ENCODE assay signal across 29 cellular contexts in the genomic region with DNA sequence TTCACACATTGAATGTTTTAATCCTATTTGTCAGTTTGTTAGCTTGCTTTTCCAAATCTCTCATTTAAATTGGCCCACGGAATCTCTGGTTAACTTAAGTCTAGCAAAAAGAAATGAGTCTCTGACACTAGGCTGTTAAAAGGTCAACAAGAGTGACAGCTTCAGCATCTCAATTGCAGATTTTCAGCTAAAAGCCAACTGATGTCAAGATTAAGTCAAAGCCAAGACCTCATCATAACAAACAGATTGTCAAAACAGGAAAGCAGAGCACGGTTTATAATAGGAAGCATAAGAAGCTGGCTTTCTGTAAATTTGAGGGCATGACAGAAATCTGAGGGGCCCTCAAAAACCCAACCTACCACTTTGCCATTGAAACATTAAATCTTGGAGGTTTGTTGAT. TPM values are rescaled to one million over a fixed set of nuclear protein-coding genes. Genes with fewer than 3 reads are reported as not detected.
"Had no signal": no experiment of that assay in that cellular context is flagged by ENCODE, and none has a peak within 500 bp of the region (broad histone marks: within the 10 kb centered on the region; RNA-seq: fewer than 3 reads in every experiment).

No MANE protein-coding gene starts in this region.

- H3K27ac ChIP-seq: KMS-11, Peyer's patch, RWPE1 had no signal

- H3K4me1 ChIP-seq: Peyer's patch had no signal

- H3K9me3 ChIP-seq: Peyer's patch had no signal

- H3K4me3 ChIP-seq: Peyer's patch had no signal

- DNase-seq: activated B cell treated with CpG ODN at 0.5 μM for 24 hours; activated CD4-positive, alpha-beta T cell treated with anti-CD3 and anti-CD28 coated beads for 1 hour; activated CD4-positive, alpha-beta T cell treated with anti-CD3 and anti-CD28 coated beads, Interleukin-2, amount 10 ng/mL, durations not matched to agents 24 days and 14 days; activated CD4-positive, alpha-beta T cell treated with anti-CD3 and anti-CD28 coated beads, Interleukin-2, amount 50 U/mL, for 48 hours; activated CD8-positive, alpha-beta memory T cell treated with anti-CD3 and anti-CD28 coated beads for 24 hours; activated gamma-delta T cell; activated naive CD4-positive, alpha-beta T cell treated with anti-CD3 and anti-CD28 coated beads for 36 hours; activated T-cell treated with anti-CD3 and anti-CD28 coated beads, Interleukin-2, amount 50 U/mL, for 4 hours; amygdala; cerebellar nuclear complex; MM.1S; NCI-H1105 treated with DMSO at 0.1 percent for 48 hours; NCI-H146; NCI-H187 treated with DMSO at 0.1 percent for 48 hours; NCI-H2081 treated with DMSO at 0.1 percent for 48 hours; NCI-H2171 treated with DMSO at 0.1 percent for 48 hours; NCI-H226; NCI-H510A treated with DMSO at 0.1 percent for 48 hours; NCI-H69; NK-92 treated with Interleukin-12 subunit alpha and Interleukin-12 subunit beta, amount 100 ng/mL, for 24 hours; Peyer's patch; Right ventricle myocardium superior; T-cell; T-helper 2 cell; T1000 had no signal

- H3K4me2 ChIP-seq: KMS-11 had no signal

- H3K36me3 ChIP-seq: Peyer's patch had no signal

- H3K27me3 ChIP-seq: Peyer's patch had no signal

- H3K9ac ChIP-seq: KMS-11 had no signal

- ATAC-seq: activated T-cell treated with anti-CD3 and anti-CD28 coated beads, Interleukin-2, amount 50 U/mL, for 4 hours; T-cell had no signal

RNA-seq across cellular contexts. Expression of a gene that starts 49.4 kb away (rescaled TPM):
- total RNA-seq: activated B cell treated with CpG ODN at 0.5 μM for 24 hours; activated CD4-positive, alpha-beta T cell treated with anti-CD3 and anti-CD28 coated beads, Interleukin-2, amount 10 ng/mL, durations not matched to agents 24 days and 14 days; activated naive CD4-positive, alpha-beta T cell treated with anti-CD3 and anti-CD28 coated beads for 36 hours; activated T-cell treated with anti-CD3 and anti-CD28 coated beads, Interleukin-2, amount 50 U/mL, for 4 hours; astrocyte; Peyer's patch; Right ventricle myocardium superior; SK-MEL-5 had no signal
